8 cellular contexts compared by ENCODE assay signal in genomic region chr17:45021607-45022287, GRCh38. TPM values are rescaled to one million over a fixed set of nuclear protein-coding genes. Genes with fewer than 3 reads are reported as not detected.
DNase-seq lines count a peak whose midpoint lies in the region; ATAC-seq and TF ChIP-seq lines count a peak whose summit lies in the region.

No MANE protein-coding gene starts in this region.

- TF ChIP-seq CTCF in HFF-Myc (IDR thresholded peaks at IDR 0.05; ENCODE audit: low read depth, low read length, missing control alignments) = peak; percentile 61
- TF ChIP-seq CTCF in mesothelial cell of epicardium (IDR thresholded peaks at IDR 0.05; ENCODE audit: unreplicated experiment) = peak; percentile 87

- peak overlapping the region in 3 of 4 donors; percentile 30 to 93 (median 76) for H3K4me3 Mint-ChIP-seq in CD4-positive, CD25-positive, alpha-beta regulatory T cell
- peak overlapping the region; percentile 52 for H3K4me3 Mint-ChIP-seq in mesothelial cell of epicardium

- no peak overlapping the region for H3K27ac ChIP-seq in CD4-positive, CD25-positive, alpha-beta regulatory T cell (ENCODE audit: insufficient read depth, low read length, poor library complexity, severe bottlenecking)
- no peak overlapping the region for H3K27ac ChIP-seq in effector memory CD4-positive, alpha-beta T cell (ENCODE audit: insufficient read depth, low read length, poor library complexity, severe bottlenecking)

- H3K9me3 ChIP-seq in CD4-positive, CD25-positive, alpha-beta regulatory T cell (ENCODE audit: control insufficient read depth in 2 of 2, low read length in 2 of 2) = no peaks in the 10 kb centered on the region
- no peaks in the 10 kb centered on the region for H3K9me3 ChIP-seq in effector memory CD4-positive, alpha-beta T cell (ENCODE audit: control insufficient read depth, low read length)

- peak; percentile 49 to 65 (median 63) for DNase-seq in CD4-positive, CD25-positive, alpha-beta regulatory T cell
- DNase-seq in HFF-Myc (ENCODE audit: extremely low read depth, low read depth) (no peak), NCI-H748 treated with DMSO at 0.1 percent for 48 hours (lab: John Stamatoyannopoulos, UW) (peak; percentile 15), mesothelial cell of epicardium (ENCODE audit: low spot score in 2 of 2, unreplicated experiment in 2 of 2) (peak; percentile 73 to 86), OCI-M2 (lab: John Stamatoyannopoulos, UW; ENCODE audit: unreplicated experiment) (no peak)
- peak; percentile 45 to 58 (median 54) for DNase-seq in activated CD8-positive, alpha-beta memory T cell treated with anti-CD3 and anti-CD28 coated beads for 48 hours (ENCODE audit: low read depth in 2 of 3, low spot score in 2 of 3)
- peak; percentile 25 to 41 (median 37) for DNase-seq in effector memory CD4-positive, alpha-beta T cell
- peak; percentile 38 to 42 for DNase-seq in stimulated activated CD8-positive, alpha-beta memory T cell treated with anti-CD3 and anti-CD28 coated beads, Interleukin-15, amount 100 ng/mL, for 48 hours (ENCODE audit: low read depth in 2 of 2)

- H3K27ac Mint-ChIP-seq in CD4-positive, CD25-positive, alpha-beta regulatory T cell = no peak overlapping the region
- H3K27ac Mint-ChIP-seq in mesothelial cell of epicardium = no peak overlapping the region

- H3K9me3 Mint-ChIP-seq in CD4-positive, CD25-positive, alpha-beta regulatory T cell = peaks cover 0 to 1% (median 0%) of the 10 kb centered on the region in 7 donors
- no peaks in the 10 kb centered on the region for H3K9me3 Mint-ChIP-seq in mesothelial cell of epicardium

- peaks cover 26% of the 10 kb centered on the region for H3K4me1 ChIP-seq in CD4-positive, CD25-positive, alpha-beta regulatory T cell (ENCODE audit: control insufficient read depth, insufficient read depth, low read length, poor library complexity, severe bottlenecking)
- peaks cover 13% of the 10 kb centered on the region for H3K4me1 ChIP-seq in effector memory CD4-positive, alpha-beta T cell (ENCODE audit: control insufficient read depth, insufficient read depth, low read length, poor library complexity, severe bottlenecking)

- peaks cover 3% of the 10 kb centered on the region for H3K36me3 ChIP-seq in CD4-positive, CD25-positive, alpha-beta regulatory T cell (ENCODE audit: control insufficient read depth, insufficient read depth, low read length)
- no peaks in the 10 kb centered on the region for H3K36me3 ChIP-seq in effector memory CD4-positive, alpha-beta T cell (ENCODE audit: control insufficient read depth, insufficient read depth, low read length)

- H3K36me3 Mint-ChIP-seq in CD4-positive, CD25-positive, alpha-beta regulatory T cell = no peaks in the 10 kb centered on the region
- H3K36me3 Mint-ChIP-seq in mesothelial cell of epicardium = peaks cover 8% of the 10 kb centered on the region

- H3K27me3 ChIP-seq in CD4-positive, CD25-positive, alpha-beta regulatory T cell (ENCODE audit: control insufficient read depth, insufficient read depth, low read length) = peaks cover 13% of the 10 kb centered on the region
- H3K27me3 ChIP-seq in effector memory CD4-positive, alpha-beta T cell (replicated peaks; ENCODE audit: control insufficient read depth, insufficient read depth, low read length, poor library complexity, severe bottlenecking) = peaks cover 38% of the 10 kb centered on the region

- peak; percentile 73 to 82 for ATAC-seq in CD4-positive, CD25-positive, alpha-beta regulatory T cell (ENCODE audit: low read depth in 2 of 2)

- peaks cover 47% of the 10 kb centered on the region for H3K27me3 Mint-ChIP-seq in CD4-positive, CD25-positive, alpha-beta regulatory T cell
- H3K27me3 Mint-ChIP-seq in mesothelial cell of epicardium (ENCODE audit: low read depth) = peaks cover 22% of the 10 kb centered on the region

- H3K4me1 Mint-ChIP-seq in CD4-positive, CD25-positive, alpha-beta regulatory T cell = peaks cover 0 to 30% (median 19%) of the 10 kb centered on the region in 4 donors
- H3K4me1 Mint-ChIP-seq in mesothelial cell of epicardium = peaks cover 32% of the 10 kb centered on the region

- H3K4me3 ChIP-seq in CD4-positive, CD25-positive, alpha-beta regulatory T cell (ENCODE audit: low read depth, low read length) = no peak overlapping the region
- H3K4me3 ChIP-seq in HFF-Myc (replicated peaks; ENCODE audit: low read depth, low read length) = no peak overlapping the region; the same call in 1 of the 2 replicates
- peak overlapping the region; percentile 14 for H3K4me3 ChIP-seq in effector memory CD4-positive, alpha-beta T cell (ENCODE audit: insufficient read depth, low read depth, low read length, poor library complexity, severe bottlenecking)

RNA-seq across cellular contexts. Expression of gene DCAKD, which starts 29.7 kb away (rescaled TPM):
- total RNA-seq in CD4-positive, CD25-positive, alpha-beta regulatory T cell = 20.7 TPM
- 10 to 100 TPM in 3 of 4 donors, 1 to 10 TPM in 1; 10.0 to 15.2 (median 13.5) TPM for polyA plus RNA-seq in CD4-positive, CD25-positive, alpha-beta regulatory T cell
- total RNA-seq in mesothelial cell of epicardium = 83.2 to 86.0 TPM (median 83.2 TPM) in 3 replicates

RNA-seq across cellular contexts. Expression of gene NMT1, which starts 39.4 kb away (rescaled TPM):
- total RNA-seq in CD4-positive, CD25-positive, alpha-beta regulatory T cell = 87.2 TPM
- 10 to 100 TPM; 34.6 to 72.0 (median 53.8) TPM for polyA plus RNA-seq in CD4-positive, CD25-positive, alpha-beta regulatory T cell
- 80.6 to 86.1 TPM (median 80.9 TPM) in 3 replicates for total RNA-seq in mesothelial cell of epicardium

RNA-seq across cellular contexts. Expression of gene C1QL1, which starts 53.6 kb away (rescaled TPM):
- not detected for total RNA-seq in CD4-positive, CD25-positive, alpha-beta regulatory T cell
- not detected for polyA plus RNA-seq in CD4-positive, CD25-positive, alpha-beta regulatory T cell
- total RNA-seq in mesothelial cell of epicardium = 2.2 to 3.1 TPM (median 3.0 TPM) in 3 replicates

Comparison
In these comparisons a context has a peak if more than half of its experiments do, and no peak if none do; other contexts are left out.
1. DNase-seq: peak in CD4-positive, CD25-positive, alpha-beta regulatory T cell (3 of 3), NCI-H748 treated with DMSO at 0.1 percent for 48 hours (single experiment), activated CD8-positive, alpha-beta memory T cell treated with anti-CD3 and anti-CD28 coated beads for 48 hours (3 of 3), effector memory CD4-positive, alpha-beta T cell (3 of 3), mesothelial cell of epicardium (2 of 2) and stimulated activated CD8-positive, alpha-beta memory T cell treated with anti-CD3 and anti-CD28 coated beads, Interleukin-15, amount 100 ng/mL, for 48 hours (2 of 2); none in HFF-Myc (single experiment) and OCI-M2 (single experiment).